In the genomic region with DNA sequence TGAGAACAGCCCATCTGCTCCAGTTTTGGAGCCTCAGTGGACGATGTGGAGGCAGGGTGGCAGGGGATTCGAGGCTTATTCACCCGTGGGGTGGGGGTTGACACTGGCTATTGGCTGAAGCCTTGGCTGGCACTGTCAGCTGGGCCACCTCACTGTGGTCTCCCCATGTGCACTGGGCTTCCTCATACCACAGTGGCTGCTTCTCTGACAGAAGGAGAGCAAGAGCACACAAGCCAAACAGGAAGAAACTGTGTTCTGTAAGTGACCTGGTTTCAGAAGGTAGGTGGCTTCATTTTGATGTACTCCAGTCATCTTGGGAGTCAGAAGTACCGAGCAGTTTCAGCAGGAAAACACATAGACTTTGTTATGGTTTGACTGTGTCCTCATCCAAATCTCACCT, we compare ENCODE assay signal across 20 cellular contexts. TPM values are rescaled to one million over a fixed set of nuclear protein-coding genes. Genes with fewer than 3 reads are reported as not detected.
DNase-seq lines count a peak whose midpoint lies in the region; ATAC-seq and TF ChIP-seq lines count a peak whose summit lies in the region.
"Had no signal": no experiment of that assay in that cellular context is flagged by ENCODE, and none has a peak within 500 bp of the region (broad histone marks: within the 10 kb centered on the region; RNA-seq: fewer than 3 reads in every experiment).

No MANE protein-coding gene starts in this region.

- 53 to 62% methylated on average over 4 of the region's 4 CpGs for WGBS in body of pancreas, 2 donors

- H3K27me3 Mint-ChIP-seq in Calu3 (ENCODE audit: unreplicated experiment): no peaks in the 10 kb centered on the region
- H3K27me3 Mint-ChIP-seq in T-helper 17 cell: no peaks in the 10 kb centered on the region
- H3K27me3 Mint-ChIP-seq: CD4-positive, alpha-beta T cell had no signal

- TF ChIP-seq POLR2A in body of pancreas (IDR thresholded peaks at IDR 0.05): no peak

- ATAC-seq in HG02610 (IDR thresholded peaks at IDR 0.05; ENCODE audit: unreplicated experiment) (peak; percentile 57), body of pancreas (peak; percentile 40), T-helper 17 cell (no peak)
- ATAC-seq: A549, GM12878 had no signal

- H3K36me3 ChIP-seq in OCI-LY3 (replicated peaks; ENCODE audit: low read depth, low read length): no peaks in the 10 kb centered on the region
- no peaks in the 10 kb centered on the region for H3K36me3 ChIP-seq in body of pancreas (replicated peaks in 1 of 2; ENCODE audit: insufficient read depth in 1 of 2, low read depth in 2 of 2)

- TF ChIP-seq CTCF in Calu3 (IDR thresholded peaks at IDR 0.05; ENCODE audit: unreplicated experiment) (no peak), OCI-LY3 (IDR thresholded peaks at IDR 0.05; ENCODE audit: low read depth, low read length) (no peak), body of pancreas (IDR thresholded peaks at IDR 0.05) (no peak)

- H3K36me3 Mint-ChIP-seq in Calu3 (ENCODE audit: insufficient read depth, unreplicated experiment) (no peaks in the 10 kb centered on the region), T-helper 17 cell (ENCODE audit: low read depth) (no peaks in the 10 kb centered on the region)

- H3K79me2 ChIP-seq in OCI-LY3 (ENCODE audit: low read length): no peaks in the 10 kb centered on the region

- CTCF ChIA-PET in Calu3 (lab: Charles Lee): no interaction called here

- H3K27ac ChIP-seq in OCI-LY3 (ENCODE audit: low read length) (peak overlapping the region; percentile 26; the same call in 1 of the 2 replicates), body of pancreas (no peak overlapping the region)
- H3K27ac ChIP-seq: 22Rv1, A549, C4-2B had no signal

- intact Hi-C loops in Calu3 (cut with micrococcal nuclease; ENCODE audit: unreplicated experiment) (no loop called here), body of pancreas (cut with DNase I) (no loop called here), head of caudate nucleus (cut with DNase I) (no loop called here)

- no peak overlapping the region for H3K4me3 Mint-ChIP-seq in Calu3 (ENCODE audit: low read depth, unreplicated experiment)
- no peak overlapping the region for H3K4me3 Mint-ChIP-seq in T-helper 17 cell
- H3K4me3 Mint-ChIP-seq: CD4-positive, alpha-beta T cell; H9 had no signal

- H3K4me1 Mint-ChIP-seq in Calu3 (ENCODE audit: low read depth, unreplicated experiment): no peaks in the 10 kb centered on the region
- H3K4me1 Mint-ChIP-seq in T-helper 17 cell: no peaks in the 10 kb centered on the region

- no peaks in the 10 kb centered on the region for H3K9me3 ChIP-seq in OCI-LY3 (ENCODE audit: insufficient read depth, low read length)
- H3K9me3 ChIP-seq in body of pancreas: no peaks in the 10 kb centered on the region
- no peaks in the 10 kb centered on the region for H3K9me3 ChIP-seq in T-helper 17 cell (ENCODE audit: control insufficient read depth, low read length, poor library complexity, severe bottlenecking)
- H3K9me3 ChIP-seq: A549, Caco-2 had no signal

- no peak overlapping the region for H3K9ac ChIP-seq in OCI-LY3 (ENCODE audit: low read length)

- no TSS peak for BruUV-seq in Calu3 (replicated peaks; lab: Mats Ljungman, UMichigan)

- no peaks in the 10 kb centered on the region for H3K27me3 ChIP-seq in OCI-LY3 (ENCODE audit: low read depth, low read length)
- no peaks in the 10 kb centered on the region for H3K27me3 ChIP-seq in body of pancreas

- H3K27ac Mint-ChIP-seq in Calu3 (ENCODE audit: unreplicated experiment) (no peak overlapping the region), T-helper 17 cell (no peak overlapping the region)
- H3K27ac Mint-ChIP-seq: CD4-positive, alpha-beta T cell; H9 had no signal

- DNase-seq in Calu3: peak; percentile 8
- peak in 1 of 4 donors; percentile 11 for DNase-seq in body of pancreas
- no peak for DNase-seq in T-helper 17 cell
- DNase-seq in activated CD4-positive, alpha-beta T cell treated with anti-CD3 and anti-CD28 coated beads for 1 hour: no peak
- DNase-seq in activated CD4-positive, CD25-positive, alpha-beta regulatory T cell (lab: John Stamatoyannopoulos, UW): no peak
- no peak for DNase-seq in head of caudate nucleus
- DNase-seq: AML-193; Caco-2; CD4-positive, alpha-beta T cell; DMS153; DMS79; GF-D8; H9 had no signal

- H3K9me3 Mint-ChIP-seq in Calu3 (ENCODE audit: low read depth, unreplicated experiment): peaks cover 4% of the 10 kb centered on the region
- H3K9me3 Mint-ChIP-seq: H9 had no signal

- peak overlapping the region; percentile 30 for H3K4me2 ChIP-seq in OCI-LY3 (ENCODE audit: low read length)
- H3K4me2 ChIP-seq: A549 had no signal

- no peaks in the 10 kb centered on the region for H4K20me1 ChIP-seq in OCI-LY3 (ENCODE audit: insufficient read depth, low read length)

- H3K4me1 ChIP-seq in OCI-LY3 (ENCODE audit: low read length) (peaks cover 10% of the 10 kb centered on the region), body of pancreas (no peaks in the 10 kb centered on the region)
- H3K4me1 ChIP-seq: A549, Caco-2 had no signal

- H3K4me3 ChIP-seq in OCI-LY3 (ENCODE audit: low read length): no peak overlapping the region
- no peak overlapping the region for H3K4me3 ChIP-seq in body of pancreas
- H3K4me3 ChIP-seq: A549, GM12878 had no signal

- H2AFZ ChIP-seq in OCI-LY3 (ENCODE audit: low read depth, low read length): 0 out of 2 replicates have a peak overlapping the region, but pooled peaks have one; percentile 46

RNA-seq across cellular contexts. Expression of a gene that starts 24.7 kb away (rescaled TPM):
- total RNA-seq in Calu3 (2022): 19.6 and 23.0 TPM in 2 replicates
- 10 to 100 TPM; 21.0 to 82.4 TPM for total RNA-seq in body of pancreas
- total RNA-seq in T-helper 17 cell: 1 to 10 TPM in 1 of 2 donors, under 1 TPM in 1; 0.94 to 1.6 TPM
- total RNA-seq: GM12878, HT-29 had no signal
